Comparison of ENCODE assay signal across 11 cellular contexts in genomic region chr9:35727676-35728040, GRCh38. TPM values are rescaled to one million over a fixed set of nuclear protein-coding genes. Genes with fewer than 3 reads are reported as not detected.
DNase-seq lines count a peak whose midpoint lies in the region; ATAC-seq and TF ChIP-seq lines count a peak whose summit lies in the region.
"Had no signal": no experiment of that assay in that cellular context is flagged by ENCODE, and none has a peak within 500 bp of the region (broad histone marks: within the 10 kb centered on the region; RNA-seq: fewer than 3 reads in every experiment).

No MANE protein-coding gene starts in this region.

- peak overlapping the region; percentile 100 for H4K91ac ChIP-seq in IMR-90 (ENCODE audit: insufficient read depth, low read depth, low read length)

- H4K8ac ChIP-seq in IMR-90 (ENCODE audit: low read depth in 2 of 2, low read length in 2 of 2): peak overlapping the region; percentile 92 to 99

- peak overlapping the region; percentile 90 for H3K9ac ChIP-seq in IMR-90 (ENCODE audit: low read depth, low read length)
- peak overlapping the region; percentile 51 to 55 for H3K9ac ChIP-seq in duodenal mucosa (ENCODE audit: low read depth in 1 of 2, low read length in 2 of 2)

- H3K56ac ChIP-seq in IMR-90 (ENCODE audit: extremely low read depth, insufficient read depth, low read length): peak overlapping the region; percentile 97

- H3K4me1 ChIP-seq in A673 (ENCODE audit: insufficient read depth, low read length, poor library complexity, severe bottlenecking) (peaks cover 21% of the 10 kb centered on the region), IMR-90 (ENCODE audit: control insufficient read depth, insufficient read depth, low read length) (peaks cover 25% of the 10 kb centered on the region), duodenal mucosa (ENCODE audit: control insufficient read depth in 1 of 2, insufficient read depth in 2 of 2, low read length in 2 of 2) (peaks cover 50 to 56% of the 10 kb centered on the region in 2 donors), muscle layer of duodenum (ENCODE audit: control insufficient read depth in 1 of 2, insufficient read depth in 2 of 2, low read length in 2 of 2) (peaks cover 35 to 48% of the 10 kb centered on the region in 2 donors)

- H2AK5ac ChIP-seq in IMR-90 (ENCODE audit: low read depth, low read length): peak overlapping the region; percentile 98

- H3K9me1 ChIP-seq in IMR-90 (ENCODE audit: insufficient read depth, low read length): peaks cover 6% of the 10 kb centered on the region; the same call in 1 of the 2 replicates

- peaks cover 20 to 73% of the 10 kb centered on the region in 2 experiments for H3K79me1 ChIP-seq in IMR-90 (ENCODE audit: low read depth in 1 of 2, low read length in 2 of 2)

- BruUV-seq in A673 (replicated peaks; lab: Mats Ljungman, UMichigan): no TSS peak
- BruUV-seq in IMR-90 (replicated peaks; lab: Mats Ljungman, UMichigan): no TSS peak

- TF ChIP-seq CTCF in A673 (conservative IDR thresholded peaks at IDR 0.05; ENCODE audit: low read depth, low read length): no peak
- no peak for TF ChIP-seq CTCF in IMR-90 (conservative IDR thresholded peaks at IDR 0.05; ENCODE audit: low read depth, low read length)
- no peak for TF ChIP-seq CTCF in GM13977 (IDR thresholded peaks at IDR 0.05; ENCODE audit: extremely low read depth, insufficient read depth, missing control alignments)

- no peak for TF ChIP-seq POLR2A in IMR-90 (IDR thresholded peaks at IDR 0.05; ENCODE audit: low read depth, low read length)

- H3K4me2 ChIP-seq in IMR-90 (ENCODE audit: low read depth, low read length): peak overlapping the region; percentile 91

- no peak overlapping the region for H3K4me3 ChIP-seq in A673 (ENCODE audit: low read depth, low read length, poor library complexity, severe bottlenecking)
- peak overlapping the region; percentile 41 for H3K4me3 ChIP-seq in IMR-90 (ENCODE audit: insufficient read depth, low read depth, low read length)
- peak overlapping the region; percentile 55 to 93 for H3K4me3 ChIP-seq in duodenal mucosa (ENCODE audit: low read depth in 1 of 2, low read length in 2 of 2)
- peak overlapping the region; percentile 77 to 90 for H3K4me3 ChIP-seq in muscle layer of duodenum (ENCODE audit: low read depth in 1 of 2, low read length in 2 of 2)

- peak overlapping the region; percentile 59 for H3K27ac ChIP-seq in A673 (ENCODE audit: low read depth, low read length, poor library complexity, severe bottlenecking)
- peak overlapping the region; percentile 90 for H3K27ac ChIP-seq in IMR-90 (ENCODE audit: insufficient read depth, low read length)
- H3K27ac ChIP-seq in duodenal mucosa (ENCODE audit: low read depth, low read length): peak overlapping the region; percentile 62
- H3K27ac ChIP-seq in muscle layer of duodenum (ENCODE audit: low read length): peak overlapping the region; percentile 97

- peak overlapping the region; percentile 99 for H3K4ac ChIP-seq in IMR-90 (ENCODE audit: low read depth, low read length)

- H3K18ac ChIP-seq in IMR-90 (ENCODE audit: low read depth, low read length): peak overlapping the region; percentile 98

- peak overlapping the region; percentile 99 for H3K14ac ChIP-seq in IMR-90 (replicated peaks; ENCODE audit: low read depth, low read length)

- H2AK9ac ChIP-seq in IMR-90 (replicated peaks; ENCODE audit: low read depth, low read length, poor library complexity): peak overlapping the region; percentile 93

- H3K23ac ChIP-seq in IMR-90 (ENCODE audit: low read depth, low read length): peak overlapping the region; percentile 99

- peaks cover 20% of the 10 kb centered on the region for H3K36me3 ChIP-seq in A673 (ENCODE audit: insufficient read depth, low read length, poor library complexity, severe bottlenecking)
- H3K36me3 ChIP-seq in IMR-90 (ENCODE audit: control insufficient read depth, insufficient read depth, low read length): peaks cover 29% of the 10 kb centered on the region
- H3K36me3 ChIP-seq in duodenal mucosa (ENCODE audit: control insufficient read depth in 1 of 2, insufficient read depth in 2 of 2, low read length in 2 of 2): peaks cover 25 to 34% of the 10 kb centered on the region in 2 donors
- H3K36me3 ChIP-seq in muscle layer of duodenum (ENCODE audit: control insufficient read depth in 1 of 2, insufficient read depth in 2 of 2, low read length in 2 of 2): peaks cover 25 to 35% of the 10 kb centered on the region in 2 donors

- no CpG with 5 or more reads among the region's 5 CpGs for WGBS in IMR-90 (ENCODE audit: extremely low coverage in 2 of 2, insufficient read length in 1 of 2), 2 experiments

- H3K9me3 ChIP-seq in A673 (ENCODE audit: low read depth, low read length, poor library complexity, severe bottlenecking) (no peaks in the 10 kb centered on the region), IMR-90 (ENCODE audit: control insufficient read depth, insufficient read depth, low read length) (no peaks in the 10 kb centered on the region), duodenal mucosa (ENCODE audit: control insufficient read depth in 1 of 2, low read length in 2 of 2) (no peaks in the 10 kb centered on the region), muscle layer of duodenum (ENCODE audit: control insufficient read depth in 1 of 2, low read length in 2 of 2) (no peaks in the 10 kb centered on the region)

- no peaks in the 10 kb centered on the region for H3K27me3 ChIP-seq in A673 (replicated peaks; ENCODE audit: insufficient read depth, low read depth, low read length, poor library complexity)
- H3K27me3 ChIP-seq in IMR-90 (ENCODE audit: control insufficient read depth, insufficient read depth, low read length): no peaks in the 10 kb centered on the region
- no peaks in the 10 kb centered on the region for H3K27me3 ChIP-seq in duodenal mucosa (ENCODE audit: control insufficient read depth in 1 of 2, insufficient read depth in 2 of 2, low read length in 2 of 2)
- no peaks in the 10 kb centered on the region for H3K27me3 ChIP-seq in muscle layer of duodenum (ENCODE audit: low read depth, low read length)

- in situ Hi-C loops in IMR-90 (cut with MboI; ENCODE audit: low sequenced_read_pairs) (no loop called here), GM13977 (cut with MboI; ENCODE audit: low pct_unique_long_range_greater_than_20kb, low sequenced_read_pairs, unreplicated experiment) (loop anchor here (10.0 kb wide), 1 partner anchor 63 kb away; the partner anchor contains the start of gene ARHGEF39)

- DNase-seq in A673 (ENCODE audit: low spot score) (no peak), IMR-90 (no peak), SHP77 (lab: John Stamatoyannopoulos, UW) (no peak), GM13977 (ENCODE audit: low spot score) (no peak), DMS114 treated with DMSO at 0.1 percent for 48 hours (lab: John Stamatoyannopoulos, UW; ENCODE audit: unreplicated experiment) (no peak)

- peak overlapping the region; percentile 99 for H2BK20ac ChIP-seq in IMR-90 (ENCODE audit: low read depth, low read length)

- POLR2A ChIA-PET in A673 (lab: Charles Lee; ENCODE audit: low non-redundant PET) (interaction anchor here (0.5 kb wide), 1 partner anchor 1733 kb away, joined by 6 read pairs; no protein-coding TSS in a partner anchor), IMR-90 (lab: Charles Lee; ENCODE audit: unreplicated experiment) (interaction anchor here (0.6 to 2.8 kb wide), 12 partner anchors 10 to 99 kb away, joined by 3 to 23 read pairs (median 3); partner anchors contain the start of genes CA9, CCDC107, RMRP and TPM2)

- peak overlapping the region; percentile 5 for H2AFZ ChIP-seq in IMR-90 (replicated peaks; ENCODE audit: low read length, poor library complexity)

- H4K20me1 ChIP-seq in IMR-90 (ENCODE audit: insufficient read depth, low read length): peaks cover 42% of the 10 kb centered on the region

- TF ChIP-seq RAD21 in IMR-90 (IDR thresholded peaks at IDR 0.05; ENCODE audit: low read length): no peak

- ATAC-seq in IMR-90 (ENCODE audit: low read depth) (no peak), HG02970 (IDR thresholded peaks at IDR 0.05; ENCODE audit: low FRiP score, unreplicated experiment) (no peak)

- CTCF ChIA-PET in A673 (lab: Charles Lee): interaction anchor here (0.6 kb wide), 1 partner anchor 17 kb away, joined by 3 read pairs; no protein-coding TSS in a partner anchor
- CTCF ChIA-PET in IMR-90 (lab: Yijun Ruan, JAX): interaction anchor here (1.1 to 1.8 kb wide), 4 partner anchors 9 to 69 kb away, joined by 3 to 6 read pairs (median 4); no protein-coding TSS in a partner anchor

- intact Hi-C loops in A673 (cut with micrococcal nuclease; ENCODE audit: unreplicated experiment) (no loop called here), IMR-90 (cut with micrococcal nuclease) (loop anchor here (1.0 to 2.0 kb wide), 3 partner anchors 32 to 69 kb away; partner anchors contain the start of genes CCDC107 and RMRP)

- H4K5ac ChIP-seq in IMR-90 (ENCODE audit: low read depth, low read length): peak overlapping the region; percentile 99

- H2BK120ac ChIP-seq in IMR-90 (ENCODE audit: low read depth, low read length): peak overlapping the region; percentile 98

- H2BK5ac ChIP-seq in IMR-90 (ENCODE audit: low read depth, low read length, poor library complexity, severe bottlenecking): peak overlapping the region; percentile 96

- peak overlapping the region; percentile 97 for H2BK15ac ChIP-seq in IMR-90 (ENCODE audit: low read depth, low read length)

- dilution Hi-C loops in IMR-90 (cut with HindIII; ENCODE audit: low sequenced_read_pairs, unreplicated experiment): no loop called here

TF ChIP-seq in IMR-90, 13 proteins besides CTCF, POLR2A, EP300 and RAD21 (continues in another document):
- TF ChIP-seq NFE2L2 (IDR thresholded peaks at IDR 0.05; ENCODE audit: low read depth, low read length): peak; percentile 48; the same call in 1 of the 2 replicates

RNA-seq across cellular contexts. Expression of gene TLN1, which starts 4.3 kb away (rescaled TPM):
- total RNA-seq in A673 (2021) (173 and 178 TPM in 2 replicates), IMR-90 (2012; rRNA removed) (337 and 346 TPM in 2 replicates)
- 224 and 228 TPM in 2 replicates for polyA plus RNA-seq in IMR-90 (2012; rRNA removed)
- 134 and 262 TPM in 2 replicates for polyA plus RNA-seq in IMR-90 (2012; cell fraction: cytosol; rRNA removed)
- polyA plus RNA-seq in IMR-90 (2012; cell fraction: nucleus; rRNA removed; ENCODE audit: low replicate concordance): 206 and 469 TPM in 2 replicates

RNA-seq across cellular contexts. Expression of gene CREB3, which starts 4.8 kb away (rescaled TPM):
- total RNA-seq in A673 (2021) (27.6 and 29.1 TPM in 2 replicates), IMR-90 (2012; rRNA removed) (105 and 106 TPM in 2 replicates)
- 54.9 and 60.7 TPM in 2 replicates for polyA plus RNA-seq in IMR-90 (2012; rRNA removed)
- 86.1 and 133 TPM in 2 replicates for polyA plus RNA-seq in IMR-90 (2012; cell fraction: cytosol; rRNA removed)
- 30.7 and 40.3 TPM in 2 replicates for polyA plus RNA-seq in IMR-90 (2012; cell fraction: nucleus; rRNA removed; ENCODE audit: low replicate concordance)

RNA-seq across cellular contexts. Expression of gene GBA2, which starts 21.4 kb away (rescaled TPM):
- 67.6 and 70.5 TPM in 2 replicates for total RNA-seq in A673 (2021)
- total RNA-seq in IMR-90 (2012; rRNA removed): 14.2 and 18.1 TPM in 2 replicates
- polyA plus RNA-seq in IMR-90 (2012; rRNA removed): 37.0 and 38.2 TPM in 2 replicates
- 16.3 and 18.2 TPM in 2 replicates for polyA plus RNA-seq in IMR-90 (2012; cell fraction: cytosol; rRNA removed)
- 206 and 250 TPM in 2 replicates for polyA plus RNA-seq in IMR-90 (2012; cell fraction: nucleus; rRNA removed; ENCODE audit: low replicate concordance)

RNA-seq across cellular contexts. Expression of gene RGP1, which starts 21.4 kb away (rescaled TPM):
- total RNA-seq in A673 (2021) (21.9 and 26.3 TPM in 2 replicates), IMR-90 (2012; rRNA removed) (10.2 and 10.8 TPM in 2 replicates)
- polyA plus RNA-seq in IMR-90 (2012; rRNA removed): 13.5 and 14.3 TPM in 2 replicates
- 7.7 and 11.0 TPM in 2 replicates for polyA plus RNA-seq in IMR-90 (2012; cell fraction: cytosol; rRNA removed)
- 23.7 and 25.1 TPM in 2 replicates for polyA plus RNA-seq in IMR-90 (2012; cell fraction: nucleus; rRNA removed; ENCODE audit: low replicate concordance)

RNA-seq across cellular contexts. Expression of gene MSMP, which starts 26.4 kb away (rescaled TPM):
- not detected in 2 replicates for total RNA-seq in A673 (2021)
- not detected in 2 replicates for total RNA-seq in IMR-90 (2012; rRNA removed)
- not detected in 2 replicates for polyA plus RNA-seq in IMR-90 (2012; rRNA removed)
- not detected in 2 replicates for polyA plus RNA-seq in IMR-90 (2012; cell fraction: cytosol; rRNA removed)
- polyA plus RNA-seq in IMR-90 (2012; cell fraction: nucleus; rRNA removed; ENCODE audit: low replicate concordance): not detected in 2 replicates
- total RNA-seq: activated CD4-positive, alpha-beta T cell treated with anti-CD3 and anti-CD28 coated beads, Interleukin-2, amount 10 ng/mL, durations not matched to agents 24 days and 14 days; bronchial epithelial cell had no signal
- polyA plus RNA-seq: neural cell had no signal
